In genomic region chr10:112981553-112981952, GRCh38 we compare ENCODE assay signal across 8 cellular contexts. TPM values are rescaled to one million over a fixed set of nuclear protein-coding genes. Genes with fewer than 3 reads are reported as not detected.
DNase-seq lines count a peak whose midpoint lies in the region; ATAC-seq and TF ChIP-seq lines count a peak whose summit lies in the region.

No MANE protein-coding gene starts in this region.

- DNase-seq in activated CD8-positive, alpha-beta memory T cell treated with anti-CD3 and anti-CD28 coated beads for 24 hours = peak; percentile 76
- no peak for DNase-seq in activated CD8-positive, alpha-beta memory T cell treated with anti-CD3 and anti-CD28 coated beads, Interleukin-2, amount 50 U/mL, for 4 hours
- no peak for DNase-seq in T-cell
- DNase-seq in stimulated activated CD8-positive, alpha-beta memory T cell treated with anti-CD3 and anti-CD28 coated beads, Interleukin-4, amount 100 ng/mL, for 24 hours (ENCODE audit: low read depth) = peak; percentile 2
- DNase-seq in NCI-H1694 treated with DMSO at 0.1 percent for 48 hours (lab: John Stamatoyannopoulos, UW) = no peak
- no peak for DNase-seq in type B pancreatic cell (ENCODE audit: extremely low spot score, unreplicated experiment)
- no peak for DNase-seq in mucosa of descending colon

- no peak for TF ChIP-seq CTCF in type B pancreatic cell (conservative IDR thresholded peaks at IDR 0.05)
- no peak for TF ChIP-seq CTCF in mucosa of descending colon (IDR thresholded peaks at IDR 0.05)

- no peaks in the 10 kb centered on the region for H3K36me3 ChIP-seq in mucosa of descending colon (ENCODE audit: low read depth)

- peak overlapping the region in 2 of 3 donors; percentile 24 to 45 for H3K4me3 Mint-ChIP-seq in T-cell
- no peak overlapping the region for H3K4me3 Mint-ChIP-seq in type B pancreatic cell

- intact Hi-C loops in mucosa of descending colon (cut with DNase I, micrococcal nuclease) = no loop called here

- H3K27me3 Mint-ChIP-seq in T-cell (peaks cover 35 to 51% of the 10 kb centered on the region in 2 donors), type B pancreatic cell (peaks cover 13% of the 10 kb centered on the region)

- POLR2A ChIA-PET in T-cell (lab: Charles Lee) = interaction anchor here in 1 of 2 donors (0.6 kb wide), 1 partner anchor 20 kb away, joined by 8 read pairs; no protein-coding TSS in a partner anchor

- peaks cover 8% of the 10 kb centered on the region for H3K36me3 Mint-ChIP-seq in T-cell
- peaks cover 15% of the 10 kb centered on the region for H3K36me3 Mint-ChIP-seq in type B pancreatic cell

- H3K9me3 ChIP-seq in mucosa of descending colon = no peaks in the 10 kb centered on the region

- H3K27ac Mint-ChIP-seq in T-cell (no peak overlapping the region), type B pancreatic cell (no peak overlapping the region)

- H3K4me3 ChIP-seq in mucosa of descending colon = no peak overlapping the region

- H3K4me1 ChIP-seq in mucosa of descending colon (ENCODE audit: low read depth) = no peaks in the 10 kb centered on the region

- CTCF ChIA-PET in T-cell (lab: Charles Lee) = no interaction called here

- H3K4me1 Mint-ChIP-seq in T-cell (peaks cover 17 to 29% (median 25%) of the 10 kb centered on the region in 3 donors), type B pancreatic cell (ENCODE audit: unreplicated experiment) (peaks cover 54% of the 10 kb centered on the region)

- H3K9me3 Mint-ChIP-seq in T-cell = no peaks in the 10 kb centered on the region
- no peaks in the 10 kb centered on the region for H3K9me3 Mint-ChIP-seq in type B pancreatic cell

- ATAC-seq in HG02943 (IDR thresholded peaks at IDR 0.05; ENCODE audit: low read depth, unreplicated experiment) (peak; percentile 94), T-cell (replicated peaks in 1 of 4) (peak in 2 of 4 experiments; percentile 37 to 39), mucosa of descending colon (no peak)

RNA-seq across cellular contexts. Expression of gene TCF7L2, which starts 31.5 kb away (rescaled TPM):
- 1 to 10 TPM; 2.6 to 6.2 (median 3.3) TPM for total RNA-seq in T-cell
- 25.1 and 39.7 TPM in 2 replicates for total RNA-seq in type B pancreatic cell (ENCODE audit: low replicate concordance)
- 100 to 1,000 TPM in 2 of 3 donors, 10 to 100 TPM in 1; 99.6 to 182 (median 102) TPM for total RNA-seq in mucosa of descending colon

Comparison
In these comparisons a context has a peak if more than half of its experiments do, and no peak if none do; other contexts are left out.
1. DNase-seq: peak in activated CD8-positive, alpha-beta memory T cell treated with anti-CD3 and anti-CD28 coated beads for 24 hours (single experiment) and stimulated activated CD8-positive, alpha-beta memory T cell treated with anti-CD3 and anti-CD28 coated beads, Interleukin-4, amount 100 ng/mL, for 24 hours (single experiment); none in activated CD8-positive, alpha-beta memory T cell treated with anti-CD3 and anti-CD28 coated beads, Interleukin-2, amount 50 U/mL, for 4 hours (single experiment), T-cell (0 of 34), NCI-H1694 treated with DMSO at 0.1 percent for 48 hours (single experiment), type B pancreatic cell (single experiment) and mucosa of descending colon (0 of 3).